ENCODE assay signal across 8 cellular contexts in genomic region chr14:32576088-32576795, GRCh38.
DNase-seq lines count a peak whose midpoint lies in the region; ATAC-seq, FAIRE-seq and TF ChIP-seq lines count a peak whose summit lies in the region.

No MANE protein-coding gene starts in this region.

- no peak overlapping the region for H3K4me3 ChIP-seq in A549
- H3K4me3 ChIP-seq in epithelial cell of esophagus (ENCODE audit: low read length): no peak overlapping the region
- no peak overlapping the region for H3K4me3 ChIP-seq in mucosa of descending colon

- TF ChIP-seq CTCF in A549 (IDR thresholded peaks at IDR 0.05): peak; percentile 93
- peak; percentile 99 for TF ChIP-seq CTCF in epithelial cell of esophagus (IDR thresholded peaks at IDR 0.05; ENCODE audit: insufficient read depth, low read depth, low read length, missing control alignments)
- TF ChIP-seq CTCF in mucosa of descending colon (IDR thresholded peaks at IDR 0.05): peak; percentile 94

- 24% methylated on average over 6 of the region's 6 CpGs for WGBS in A549 (ENCODE audit: missing lambda C conversion rate)

- peak; percentile 93 to 95 for TF ChIP-seq RAD21 in A549 (conservative IDR thresholded peaks at IDR 0.05 in 1 of 2, IDR thresholded peaks at IDR 0.05 in 1 of 2)

- intact Hi-C loops in activated CD4-positive, alpha-beta T cell treated with anti-CD3 and anti-CD28 coated beads, Interleukin-2, amount 10 ng/mL, durations not matched to agents 24 days and 14 days (cut with micrococcal nuclease): loop anchor here (1.0 to 10.0 kb wide), 4 partner anchors 859 to 1746 kb away; no protein-coding TSS in a partner anchor
- intact Hi-C loops in mucosa of descending colon (cut with DNase I, micrococcal nuclease): loop anchor here (10.0 kb wide), 2 partner anchors 859 to 1219 kb away; no protein-coding TSS in a partner anchor

- no peaks in the 10 kb centered on the region for H3K9me3 ChIP-seq in A549
- H3K9me3 ChIP-seq in mucosa of descending colon: no peaks in the 10 kb centered on the region

- H3K4me2 ChIP-seq in A549: no peak overlapping the region

- peaks cover 21% of the 10 kb centered on the region for H3K27me3 Mint-ChIP-seq in activated CD4-positive, alpha-beta T cell treated with anti-CD3 and anti-CD28 coated beads, Interleukin-2, amount 10 ng/mL, durations not matched to agents 24 days and 14 days

- no peak overlapping the region for H3K27ac ChIP-seq in A549
- H3K27ac ChIP-seq in temporal lobe (ENCODE audit: low read depth, low read length): peak overlapping the region; percentile 65

- no peak overlapping the region for H3K4me3 Mint-ChIP-seq in activated CD4-positive, alpha-beta T cell treated with anti-CD3 and anti-CD28 coated beads, Interleukin-2, amount 10 ng/mL, durations not matched to agents 24 days and 14 days

- DNase-seq in A549 (ENCODE audit: low read depth in 1 of 2, low spot score in 1 of 2) (peak; percentile 33 to 55), GM12891 (ENCODE audit: insufficient read length, low spot score) (no peak), NCI-H2171 (lab: John Stamatoyannopoulos, UW) (peak; percentile 51), epithelial cell of esophagus (ENCODE audit: low read depth) (peak; percentile 65), mucosa of descending colon (peak in 1 of 3 donors; percentile 70)
- peak; percentile 80 for DNase-seq in activated CD4-positive, alpha-beta T cell treated with anti-CD3 and anti-CD28 coated beads, Interleukin-2, amount 10 ng/mL, durations not matched to agents 24 days and 14 days

- no peaks in the 10 kb centered on the region for H3K36me3 Mint-ChIP-seq in activated CD4-positive, alpha-beta T cell treated with anti-CD3 and anti-CD28 coated beads, Interleukin-2, amount 10 ng/mL, durations not matched to agents 24 days and 14 days (ENCODE audit: low read depth)

- ATAC-seq in A549 (peak; percentile 85 to 91; a peak in 5 of 6 replicates), HG02981 (IDR thresholded peaks at IDR 0.05; ENCODE audit: unreplicated experiment) (peak; percentile 47), mucosa of descending colon (peak; percentile 84)

- CTCF ChIA-PET in A549 (lab: Yijun Ruan, JAX): interaction anchor here (0.6 to 2.1 kb wide), 27 partner anchors 10 to 1748 kb away, joined by 3 to 16 read pairs (median 3); no protein-coding TSS in a partner anchor

- H3K9me3 Mint-ChIP-seq in activated CD4-positive, alpha-beta T cell treated with anti-CD3 and anti-CD28 coated beads, Interleukin-2, amount 10 ng/mL, durations not matched to agents 24 days and 14 days: no peaks in the 10 kb centered on the region

- peak; percentile 61 for FAIRE-seq in A549 (lab: Jason Lieb, UNC)
- peak; percentile 72 for FAIRE-seq in GM12891 (lab: Jason Lieb, UNC)

- no peaks in the 10 kb centered on the region for H3K4me1 Mint-ChIP-seq in activated CD4-positive, alpha-beta T cell treated with anti-CD3 and anti-CD28 coated beads, Interleukin-2, amount 10 ng/mL, durations not matched to agents 24 days and 14 days

- TF ChIP-seq POLR2A in A549 (IDR thresholded peaks at IDR 0.05; ENCODE audit: low read length) (no peak), GM12891 (IDR thresholded peaks at IDR 0.05; ENCODE audit: low read depth, low read length) (no peak)

- no peak overlapping the region for H3K27ac Mint-ChIP-seq in activated CD4-positive, alpha-beta T cell treated with anti-CD3 and anti-CD28 coated beads, Interleukin-2, amount 10 ng/mL, durations not matched to agents 24 days and 14 days

- no peaks in the 10 kb centered on the region for H3K4me1 ChIP-seq in A549
- no peaks in the 10 kb centered on the region for H3K4me1 ChIP-seq in mucosa of descending colon (ENCODE audit: low read depth)

- TF ChIP-seq EP300 in A549 (IDR thresholded peaks at IDR 0.05): no peak

- POLR2A ChIA-PET in A549 (lab: Yijun Ruan, JAX): no interaction called here

- H3K36me3 ChIP-seq in mucosa of descending colon (ENCODE audit: low read depth): no peaks in the 10 kb centered on the region

TF ChIP-seq in A549, 52 proteins besides CTCF, POLR2A, EP300 and RAD21:
- TF ChIP-seq E2F6 (IDR thresholded peaks at IDR 0.05; ENCODE audit: borderline replicate concordance, low read depth) (no peak), SMC3 (IDR thresholded peaks at IDR 0.05) (peak; percentile 77)
TF ChIP-seq in A549: peak in this region for 1.

TF ChIP-seq in GM12891, 5 proteins besides CTCF, POLR2A, EP300 and RAD21:
- no peak for TF ChIP-seq POU2F2 (IDR thresholded peaks at IDR 0.05; ENCODE audit: low read depth, low read length)
- no peak for TF ChIP-seq POLR2AphosphoS5 (IDR thresholded peaks at IDR 0.05; ENCODE audit: low read depth, low read length)
- TF ChIP-seq SPI1 (IDR thresholded peaks at IDR 0.05; ENCODE audit: low read depth, low read length): no peak
- TF ChIP-seq PAX5 (IDR thresholded peaks at IDR 0.05; ENCODE audit: insufficient read depth, low read length, severe bottlenecking): no peak
- no peak for TF ChIP-seq TAF1 (IDR thresholded peaks at IDR 0.05; ENCODE audit: low read depth, low read length)
TF ChIP-seq in GM12891: peak in this region for 0.
